ENCODE assay signal across 9 cellular contexts in genomic region chr15:37536967-37537624, GRCh38.
"Had no signal": no experiment of that assay in that cellular context is flagged by ENCODE, and none has a peak within 500 bp of the region (broad histone marks: within the 10 kb centered on the region; RNA-seq: fewer than 3 reads in every experiment).

No MANE protein-coding gene starts in this region.

- H2AFZ ChIP-seq: hepatocyte had no signal

- H3K4me1 ChIP-seq: upper lobe of right lung had no signal

- H3K4me2 ChIP-seq: hepatocyte had no signal

- H3K4me3 ChIP-seq: hepatocyte, upper lobe of right lung had no signal

- H3K27me3 ChIP-seq: hepatocyte, upper lobe of right lung had no signal

- H3K36me3 ChIP-seq: upper lobe of right lung had no signal

- ATAC-seq: activated CD8-positive, alpha-beta memory T cell treated with anti-CD3 and anti-CD28 coated beads, Interleukin-2, amount 10 ng/mL, durations not matched to agents 7 days and 5 days; upper lobe of right lung had no signal

- H3K27ac ChIP-seq: hepatocyte, upper lobe of right lung had no signal

- DNase-seq: activated CD8-positive, alpha-beta memory T cell treated with anti-CD3 and anti-CD28 coated beads, Interleukin-2, amount 10 ng/mL, durations not matched to agents 7 days and 5 days; activated effector memory CD4-positive, alpha-beta T cell treated with Interleukin-2 at 50 U/mL for 16 hours; activated T-cell treated with anti-CD3 and anti-CD28 coated beads, Interleukin-2, amount 50 U/mL, for 24 hours; amniotic stem cell; endodermal cell; kidney; stimulated activated CD4-positive, alpha-beta T cell treated with anti-CD3 and anti-CD28 coated beads, Interleukin-2, amount 100 ng/mL, for 48 hours; upper lobe of right lung had no signal

- H3K9me3 ChIP-seq: upper lobe of right lung had no signal

- H3K79me2 ChIP-seq: hepatocyte had no signal
